Comparison of ENCODE assay signal across 8 cellular contexts in genomic region chr15:52019394-52020252, GRCh38. TPM values are rescaled to one million over a fixed set of nuclear protein-coding genes. Genes with fewer than 3 reads are reported as not detected.
DNase-seq lines count a peak whose midpoint lies in the region; ATAC-seq and TF ChIP-seq lines count a peak whose summit lies in the region.

No MANE protein-coding gene starts in this region.

- H3K4me3 ChIP-seq in cardiac muscle cell (peak overlapping the region; percentile 88), trophoblast cell (ENCODE audit: low read depth, low read length) (peak overlapping the region; percentile 100), tibial nerve (peak overlapping the region; percentile 50 to 76 (median 70))

- peak overlapping the region; percentile 96 for H2BK5ac ChIP-seq in trophoblast cell (ENCODE audit: low read depth, low read length, poor library complexity)

- peak; percentile 77 for ATAC-seq in SK-N-SH treated with all-trans-retinoic acid at 6 μM for 48 hours
- peak; percentile 60 for ATAC-seq in activated naive CD8-positive, alpha-beta T cell treated with anti-CD3 and anti-CD28 coated beads, Interleukin-2, amount 10 ng/mL, durations not matched to agents 7 days and 5 days (ENCODE audit: low read depth)

- H2BK120ac ChIP-seq in trophoblast cell (ENCODE audit: insufficient read depth, low read length, poor library complexity): peak overlapping the region; percentile 93

- peaks cover 21% of the 10 kb centered on the region for H3K4me1 Mint-ChIP-seq in activated naive CD8-positive, alpha-beta T cell treated with anti-CD3 and anti-CD28 coated beads, Interleukin-2, amount 10 ng/mL, durations not matched to agents 7 days and 5 days

- TF ChIP-seq EP300 in tibial nerve (IDR thresholded peaks at IDR 0.05): peak in 1 of 2 donors; percentile 91

- H3K4ac ChIP-seq in trophoblast cell (ENCODE audit: low read depth, low read length): peak overlapping the region; percentile 99

- peaks cover 10% of the 10 kb centered on the region for H3K4me1 ChIP-seq in cardiac muscle cell (ENCODE audit: low read depth)
- peaks cover 4 to 5% of the 10 kb centered on the region in 2 experiments for H3K4me1 ChIP-seq in trophoblast cell (ENCODE audit: control insufficient read depth in 1 of 2, insufficient read depth in 2 of 2, low read length in 2 of 2)
- H3K4me1 ChIP-seq in tibial nerve: peaks cover 0 to 40% (median 16%) of the 10 kb centered on the region in 4 donors

- WGBS in trophoblast cell (ENCODE audit: extremely low coverage, insufficient coverage, insufficient read length): no CpG with 5 or more reads among the region's 100 CpGs
- 0 to 1% methylated on average over 23 to 42 of the region's 100 CpGs for WGBS in tibial nerve, 2 donors

- peak overlapping the region; percentile 98 for H2AK5ac ChIP-seq in trophoblast cell (ENCODE audit: low read length)

- H3K23ac ChIP-seq in trophoblast cell (ENCODE audit: low read length): peak overlapping the region; percentile 71

- peaks cover 19% of the 10 kb centered on the region for H3K79me2 ChIP-seq in trophoblast cell (ENCODE audit: control insufficient read depth, insufficient read depth, low read length, poor library complexity)

- H3K27ac ChIP-seq in cardiac muscle cell (peak overlapping the region; percentile 98), trophoblast cell (ENCODE audit: low read depth, low read length) (peak overlapping the region; percentile 97), tibial nerve (peak overlapping the region; percentile 91 to 99 (median 95))

- H4K12ac ChIP-seq in trophoblast cell (ENCODE audit: low read depth, low read length): peak overlapping the region; percentile 95

- H3K79me1 ChIP-seq in trophoblast cell (ENCODE audit: low read length): peaks cover 13% of the 10 kb centered on the region

- H3K36me3 ChIP-seq in cardiac muscle cell (no peaks in the 10 kb centered on the region), trophoblast cell (ENCODE audit: control insufficient read depth in 1 of 2, insufficient read depth in 2 of 2, low read length in 2 of 2) (no peaks in the 10 kb centered on the region), tibial nerve (no peaks in the 10 kb centered on the region)

- peak overlapping the region; percentile 98 for H3K4me3 Mint-ChIP-seq in activated naive CD8-positive, alpha-beta T cell treated with anti-CD3 and anti-CD28 coated beads, Interleukin-2, amount 10 ng/mL, durations not matched to agents 7 days and 5 days

- peak overlapping the region; percentile 99 for H3K14ac ChIP-seq in trophoblast cell (ENCODE audit: low read length)

- DNase-seq in DMS114 treated with DMSO at 0.1 percent for 48 hours (lab: John Stamatoyannopoulos, UW; ENCODE audit: unreplicated experiment): peak; percentile 54
- DNase-seq in GM20000 (ENCODE audit: low spot score): peak; percentile 84
- peak; percentile 77 for DNase-seq in HS-27A (ENCODE audit: low read depth)
- DNase-seq in activated naive CD8-positive, alpha-beta T cell treated with anti-CD3 and anti-CD28 coated beads, Interleukin-2, amount 10 ng/mL, durations not matched to agents 7 days and 5 days: peak; percentile 79
- peak; percentile 79 to 92 for DNase-seq in cardiac muscle cell (ENCODE audit: low read depth in 1 of 2, low spot score in 1 of 2)
- DNase-seq in trophoblast cell: peak; percentile 87
- peak; percentile 76 to 78 for DNase-seq in tibial nerve (ENCODE audit: low spot score in 2 of 2)

- H2AFZ ChIP-seq in trophoblast cell (ENCODE audit: insufficient read depth, low read length, poor library complexity): peak overlapping the region; percentile 92

- peak overlapping the region; percentile 100 for H3K27ac Mint-ChIP-seq in activated naive CD8-positive, alpha-beta T cell treated with anti-CD3 and anti-CD28 coated beads, Interleukin-2, amount 10 ng/mL, durations not matched to agents 7 days and 5 days

- POLR2A ChIA-PET in activated naive CD8-positive, alpha-beta T cell treated with anti-CD3 and anti-CD28 coated beads, Interleukin-2, amount 10 ng/mL, durations not matched to agents 7 days and 5 days (lab: Charles Lee): interaction anchor here (0.7 to 1.4 kb wide), 6 partner anchors 17 to 194 kb away, joined by 3 to 14 read pairs (median 4); partner anchors contain the start of gene LEO1

- H3K9ac ChIP-seq in trophoblast cell (ENCODE audit: low read length): peak overlapping the region; percentile 99

- peaks cover 2% of the 10 kb centered on the region for H3K27me3 Mint-ChIP-seq in activated naive CD8-positive, alpha-beta T cell treated with anti-CD3 and anti-CD28 coated beads, Interleukin-2, amount 10 ng/mL, durations not matched to agents 7 days and 5 days

- TF ChIP-seq POLR2A in tibial nerve (IDR thresholded peaks at IDR 0.05): peak; percentile 54 to 66

- H3K27me3 ChIP-seq in cardiac muscle cell: no peaks in the 10 kb centered on the region
- no peaks in the 10 kb centered on the region for H3K27me3 ChIP-seq in trophoblast cell (ENCODE audit: insufficient read depth, low read length)
- no peaks in the 10 kb centered on the region for H3K27me3 ChIP-seq in tibial nerve

- H3K9me3 ChIP-seq in cardiac muscle cell (ENCODE audit: low read depth) (no peaks in the 10 kb centered on the region), trophoblast cell (ENCODE audit: insufficient read depth, low read depth, low read length) (no peaks in the 10 kb centered on the region), tibial nerve (no peaks in the 10 kb centered on the region)

- H2BK12ac ChIP-seq in trophoblast cell (ENCODE audit: low read length): peak overlapping the region; percentile 45

- H3K36me3 Mint-ChIP-seq in activated naive CD8-positive, alpha-beta T cell treated with anti-CD3 and anti-CD28 coated beads, Interleukin-2, amount 10 ng/mL, durations not matched to agents 7 days and 5 days: no peaks in the 10 kb centered on the region

- peak overlapping the region; percentile 100 for H3K18ac ChIP-seq in trophoblast cell (ENCODE audit: low read length)

- H3K9me3 Mint-ChIP-seq in activated naive CD8-positive, alpha-beta T cell treated with anti-CD3 and anti-CD28 coated beads, Interleukin-2, amount 10 ng/mL, durations not matched to agents 7 days and 5 days: no peaks in the 10 kb centered on the region

- no peak for TF ChIP-seq CTCF in GM20000 (IDR thresholded peaks at IDR 0.05; ENCODE audit: extremely low read depth, missing control alignments)
- no peak for TF ChIP-seq CTCF in cardiac muscle cell (IDR thresholded peaks at IDR 0.05; ENCODE audit: low read depth, low read length)
- TF ChIP-seq CTCF in tibial nerve (IDR thresholded peaks at IDR 0.05): no peak

- peak overlapping the region; percentile 98 for H4K91ac ChIP-seq in trophoblast cell (ENCODE audit: low read depth, low read length)

- peak overlapping the region; percentile 78 for H3K4me2 ChIP-seq in trophoblast cell (ENCODE audit: low read length)

- peak overlapping the region; percentile 96 for H4K8ac ChIP-seq in trophoblast cell (ENCODE audit: low read depth, low read length)

TF ChIP-seq in SK-N-SH treated with all-trans-retinoic acid at 6 μM for 48 hours, 23 proteins besides CTCF, POLR2A, EP300 and RAD21:
- TF ChIP-seq POU6F1 (CRISPR knock-in tag; IDR thresholded peaks at IDR 0.05; ENCODE audit: borderline replicate concordance, low read depth) (no peak), ARNTL (CRISPR knock-in tag; IDR thresholded peaks at IDR 0.05; ENCODE audit: borderline replicate concordance, low read depth) (no peak), ESRRG (CRISPR knock-in tag; IDR thresholded peaks at IDR 0.05) (no peak), ZFP30 (CRISPR knock-in tag; IDR thresholded peaks at IDR 0.05) (no peak), TOX (CRISPR knock-in tag; IDR thresholded peaks at IDR 0.05; ENCODE audit: borderline replicate concordance) (no peak), CSRNP3 (CRISPR knock-in tag; IDR thresholded peaks at IDR 0.05) (no peak), ZC3H10 (CRISPR knock-in tag; IDR thresholded peaks at IDR 0.05) (no peak), ZFP3 (CRISPR knock-in tag; IDR thresholded peaks at IDR 0.05) (peak; percentile 46; the same call in 1 of the 2 replicates)
TF ChIP-seq in SK-N-SH treated with all-trans-retinoic acid at 6 μM for 48 hours: peak in this region for 1.

RNA-seq across cellular contexts. Expression of gene MAPK6, which starts 0.6 kb away (rescaled TPM):
- total RNA-seq in activated naive CD8-positive, alpha-beta T cell treated with anti-CD3 and anti-CD28 coated beads, Interleukin-2, amount 10 ng/mL, durations not matched to agents 7 days and 5 days: 10 to 100 TPM; 21.3 to 25.5 TPM
- total RNA-seq in cardiac muscle cell (24.7 and 33.4 TPM in 2 replicates), tibial nerve (10 to 100 TPM in 3 of 4 donors, 1 to 10 TPM in 1; 9.6 to 20.9 (median 16.5) TPM)
- 14.1 and 18.4 TPM in 2 replicates for polyA plus RNA-seq in cardiac muscle cell
- polyA plus RNA-seq in trophoblast cell (2013): 47.6 TPM in 2 replicates

RNA-seq across cellular contexts. Expression of gene LEO1, which starts 48.0 kb away (rescaled TPM):
- 10 to 100 TPM; 26.5 to 28.3 TPM for total RNA-seq in activated naive CD8-positive, alpha-beta T cell treated with anti-CD3 and anti-CD28 coated beads, Interleukin-2, amount 10 ng/mL, durations not matched to agents 7 days and 5 days
- total RNA-seq in cardiac muscle cell (16.9 and 19.1 TPM in 2 replicates), tibial nerve (10 to 100 TPM; 10.6 to 19.7 (median 14.4) TPM)
- 19.5 and 26.8 TPM in 2 replicates for polyA plus RNA-seq in cardiac muscle cell
- polyA plus RNA-seq in trophoblast cell (2013): 18.0 and 19.2 TPM in 2 replicates

Comparison
In these comparisons a context has a peak if more than half of its experiments do, and no peak if none do; other contexts are left out.
1. Peak in every context shown above with its lines: DNase-seq, ATAC-seq, H3K4me3 ChIP-seq and H3K27ac ChIP-seq.